ENCODE assay signal across 1 cellular context in genomic region chr20:6466065-6466810, GRCh38.
A peak's percentile ranks its signal among the peaks of the same experiment; 100 is the strongest.
TF ChIP-seq lines count a peak whose summit lies in the region.

No MANE protein-coding gene starts in this region.

TF ChIP-seq in HepG2, 621 proteins besides CTCF, POLR2A, EP300 and RAD21 (continued from another document and continues in another):
- TF ChIP-seq ZNF644 (CRISPR knock-in tag; IDR thresholded peaks at IDR 0.05; ENCODE audit: low read depth) (0 out of 2 replicates have a peak, but pooled peaks have one; percentile 38), ASH2L (IDR thresholded peaks at IDR 0.05; ENCODE audit: insufficient read length, low read depth, low read length) (no peak), RFX5 (IDR thresholded peaks at IDR 0.05; ENCODE audit: low read depth, low read length) (no peak), RCOR2 (CRISPR knock-in tag; IDR thresholded peaks at IDR 0.05) (no peak), ELF1 (CRISPR knock-in tag; IDR thresholded peaks at IDR 0.05) (peak; percentile 32; the same call in 1 of the 2 replicates), SOX6 (IDR thresholded peaks at IDR 0.05) (no peak), SOX6 (CRISPR knock-in tag; IDR thresholded peaks at IDR 0.05) (peak; percentile 56; the same call in 1 of the 2 replicates), LRRFIP1 (CRISPR knock-in tag; conservative IDR thresholded peaks at IDR 0.05) (no peak), BORCS8-MEF2B (CRISPR knock-in tag; IDR thresholded peaks at IDR 0.05) (no peak), GMEB1 (CRISPR knock-in tag; IDR thresholded peaks at IDR 0.05; ENCODE audit: borderline replicate concordance) (no peak), PHB2 (IDR thresholded peaks at IDR 0.05; ENCODE audit: partially characterized antibody) (no peak), PAXIP1 (CRISPR knock-in tag; conservative IDR thresholded peaks at IDR 0.05) (peak; percentile 43; the same call in 1 of the 2 replicates), REL (CRISPR knock-in tag; conservative IDR thresholded peaks at IDR 0.05) (no peak), ZBTB33 (CRISPR knock-in tag; IDR thresholded peaks at IDR 0.05) (no peak), ZNF383 (CRISPR knock-in tag; IDR thresholded peaks at IDR 0.05; ENCODE audit: borderline replicate concordance) (no peak), SP4 (CRISPR knock-in tag; IDR thresholded peaks at IDR 0.05) (no peak), RFX3 (CRISPR knock-in tag; IDR thresholded peaks at IDR 0.05) (no peak), ZNF318 (CRISPR knock-in tag; IDR thresholded peaks at IDR 0.05) (no peak), ZNF782 (CRISPR knock-in tag; IDR thresholded peaks at IDR 0.05; ENCODE audit: borderline replicate concordance) (no peak), DR1 (CRISPR knock-in tag; IDR thresholded peaks at IDR 0.05) (no peak), DNMT3B (CRISPR knock-in tag; conservative IDR thresholded peaks at IDR 0.05) (no peak), ZNF3 (CRISPR knock-in tag; IDR thresholded peaks at IDR 0.05) (no peak), EED (CRISPR knock-in tag; IDR thresholded peaks at IDR 0.05) (no peak), PBX3 (CRISPR knock-in tag; IDR thresholded peaks at IDR 0.05; ENCODE audit: borderline replicate concordance) (no peak), ZSCAN29 (CRISPR knock-in tag; conservative IDR thresholded peaks at IDR 0.05) (no peak), SIN3A (IDR thresholded peaks at IDR 0.05; ENCODE audit: borderline replicate concordance, low read depth, low read length) (no peak), PLSCR1 (CRISPR knock-in tag; IDR thresholded peaks at IDR 0.05; ENCODE audit: borderline replicate concordance) (no peak), ELF3 (CRISPR knock-in tag; IDR thresholded peaks at IDR 0.05) (no peak), ZNF335 (CRISPR knock-in tag; IDR thresholded peaks at IDR 0.05) (no peak), KDM5B (CRISPR knock-in tag; IDR thresholded peaks at IDR 0.05; ENCODE audit: borderline replicate concordance) (no peak), ZNF616 (CRISPR knock-in tag; IDR thresholded peaks at IDR 0.05; ENCODE audit: low read depth) (no peak), IRF2 (CRISPR knock-in tag; IDR thresholded peaks at IDR 0.05) (no peak), ZFYVE20 (CRISPR knock-in tag; IDR thresholded peaks at IDR 0.05; ENCODE audit: borderline replicate concordance, low read depth) (no peak), SOX5 (CRISPR knock-in tag; IDR thresholded peaks at IDR 0.05; ENCODE audit: borderline replicate concordance) (peak; percentile 54; the same call in 1 of the 2 replicates), ARID3A (IDR thresholded peaks at IDR 0.05; ENCODE audit: low read depth, low read length) (peak; percentile 85; the same call in 1 of the 2 replicates), SMAD3 (CRISPR knock-in tag; IDR thresholded peaks at IDR 0.05) (no peak), ZNF614 (CRISPR knock-in tag; IDR thresholded peaks at IDR 0.05; ENCODE audit: borderline replicate concordance) (no peak), ZNF10 (CRISPR knock-in tag; IDR thresholded peaks at IDR 0.05; ENCODE audit: borderline replicate concordance, low read depth) (no peak), ZNF382 (CRISPR knock-in tag; IDR thresholded peaks at IDR 0.05; ENCODE audit: borderline replicate concordance) (no peak), MAFF (IDR thresholded peaks at IDR 0.05; ENCODE audit: low read depth, low read length) (no peak)
